19 cellular contexts compared by ENCODE assay signal in the genomic region with DNA sequence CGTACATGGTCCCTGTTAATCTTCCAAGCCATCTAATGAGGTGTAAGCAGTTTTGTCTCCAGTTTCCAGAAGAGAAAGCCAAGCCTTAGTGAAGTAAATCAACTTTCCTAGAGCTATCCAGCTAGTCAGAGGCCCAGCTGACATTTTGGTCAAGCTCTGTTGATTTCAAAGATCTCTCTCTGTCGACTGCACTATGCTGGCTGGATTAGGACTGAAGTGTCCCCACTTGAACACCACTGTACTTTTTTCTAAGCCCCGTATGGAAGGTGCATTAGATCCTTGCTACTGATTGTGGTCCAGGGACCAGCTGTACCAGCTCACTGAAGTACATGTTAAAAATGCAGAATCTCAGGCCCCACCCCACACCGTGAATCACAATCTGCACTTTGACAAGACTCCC.
A peak's percentile ranks its signal among the peaks of the same experiment; 100 is the strongest.
DNase-seq lines count a peak whose midpoint lies in the region; ATAC-seq and TF ChIP-seq lines count a peak whose summit lies in the region.
"Had no signal": no experiment of that assay in that cellular context is flagged by ENCODE, and none has a peak within 500 bp of the region (broad histone marks: within the 10 kb centered on the region; RNA-seq: fewer than 3 reads in every experiment).

No MANE protein-coding gene starts in this region.

- peak overlapping the region; percentile 79 to 87 (median 81) for H3K27ac ChIP-seq in thyroid gland
- H3K27ac ChIP-seq: 22Rv1, A549, C4-2B, GM23248 had no signal

- no peak for ATAC-seq in HG03432 (IDR thresholded peaks at IDR 0.05; ENCODE audit: unreplicated experiment)
- no peak for ATAC-seq in GM21390 (IDR thresholded peaks at IDR 0.05; ENCODE audit: unreplicated experiment)
- no peak for ATAC-seq in GM21786 (IDR thresholded peaks at IDR 0.05; ENCODE audit: unreplicated experiment)
- ATAC-seq: A549, K562 had no signal

- no peak for TF ChIP-seq POLR2A in thyroid gland (IDR thresholded peaks at IDR 0.05)

- no peaks in the 10 kb centered on the region for H3K9me3 ChIP-seq in thyroid gland
- H3K9me3 ChIP-seq: A549 had no signal

- H3K4me3 ChIP-seq in thyroid gland (replicated peaks in 1 of 3): no peak overlapping the region
- H3K4me3 ChIP-seq: A549, GM23248, K562 had no signal

- 32 to 39% methylated on average over 4 of the region's 4 CpGs for WGBS in thyroid gland, 2 donors

- intact Hi-C loops in thyroid gland (cut with DNase I): no loop called here

- H3K27me3 ChIP-seq in thyroid gland: no peaks in the 10 kb centered on the region

- peaks cover 25 to 26% of the 10 kb centered on the region in 2 donors for H3K4me1 ChIP-seq in thyroid gland
- H3K4me1 ChIP-seq: A549 had no signal

- H3K36me3 ChIP-seq in thyroid gland: no peaks in the 10 kb centered on the region

- TF ChIP-seq CTCF in thyroid gland (IDR thresholded peaks at IDR 0.05): no peak

- DNase-seq in DMS53 (lab: John Stamatoyannopoulos, UW): peak; percentile 17
- no peak for DNase-seq in DMS53 treated with DMSO at 0.1 percent for 48 hours (lab: John Stamatoyannopoulos, UW; ENCODE audit: unreplicated experiment)
- peak; percentile 8 for DNase-seq in NCI-H187 treated with DMSO at 0.1 percent for 48 hours (lab: John Stamatoyannopoulos, UW)
- peak; percentile 68 for DNase-seq in NCI-H524 treated with DMSO at 0.1 percent for 48 hours (lab: John Stamatoyannopoulos, UW)
- DNase-seq in thyroid gland: peak; percentile 61 to 66
- DNase-seq: AML-193; CD4-positive, alpha-beta T cell; DMS153; GDM1; GM23248; HCEC 1CT; IMR-90 had no signal
